ENCODE assay signal across 8 cellular contexts in genomic region chr11:96338910-96339703, GRCh38. TPM values are rescaled to one million over a fixed set of nuclear protein-coding genes. Genes with fewer than 3 reads are reported as not detected.
A peak's percentile ranks its signal among the peaks of the same experiment; 100 is the strongest.
DNase-seq lines count a peak whose midpoint lies in the region; TF ChIP-seq lines count a peak whose summit lies in the region.

No MANE protein-coding gene starts in this region.

- H3K4me3 ChIP-seq in GM12875 (ENCODE audit: low read depth, low read length) = peak overlapping the region; percentile 55

- no peak for TF ChIP-seq CTCF in GM12875 (IDR thresholded peaks at IDR 0.05; ENCODE audit: borderline replicate concordance, insufficient read depth, low read depth, low read length)

- intact Hi-C loops in head of caudate nucleus (cut with DNase I) = loop anchor here (10.0 kb wide), 1 partner anchor 74 kb away; no protein-coding TSS in a partner anchor
- intact Hi-C loops in posterior vena cava (cut with DNase I) = no loop called here

- peak; percentile 40 for DNase-seq in H4 (ENCODE audit: low spot score)
- peak; percentile 97 for DNase-seq in MV-4-11 (lab: John Stamatoyannopoulos, UW)
- peak; percentile 73 for DNase-seq in activated effector memory CD4-positive, alpha-beta T cell treated with anti-CD3 and anti-CD28 coated beads, Interleukin-2, amount 50 U/mL, for 16 hours
- peak; percentile 60 to 92 (median 80) for DNase-seq in head of caudate nucleus
- DNase-seq in posterior vena cava (ENCODE audit: low spot score) = peak; percentile 80
- no peak for DNase-seq in NCI-H510A (lab: John Stamatoyannopoulos, UW)
- DNase-seq in effector CD4-positive, alpha-beta T cell = no peak

RNA-seq across cellular contexts. Expression of gene MAML2, which starts 3.9 kb away (rescaled TPM):
- 2.3 and 4.3 TPM in 2 replicates for total RNA-seq in H4 (2014; rRNA removed; shearing (Covaris generic))
- total RNA-seq in posterior vena cava = 10 to 100 TPM; 13.1 to 16.2 TPM

RNA-seq across cellular contexts. Expression of gene CCDC82, which starts 50.6 kb away (rescaled TPM):
- total RNA-seq in H4 (2014; rRNA removed; shearing (Covaris generic)) = 5.5 and 8.5 TPM in 2 replicates
- total RNA-seq in posterior vena cava = 10 to 100 TPM; 28.5 to 41.1 TPM

RNA-seq across cellular contexts. Expression of gene JRKL, which starts 50.7 kb away (rescaled TPM):
- 4.1 and 4.6 TPM in 2 replicates for total RNA-seq in H4 (2014; rRNA removed; shearing (Covaris generic))
- 10 to 100 TPM; 10.1 to 13.9 TPM for total RNA-seq in posterior vena cava

Comparison
In these comparisons a context has a peak if more than half of its experiments do, and no peak if none do; other contexts are left out.
1. DNase-seq: peak in H4 (single experiment), MV-4-11 (single experiment), activated effector memory CD4-positive, alpha-beta T cell treated with anti-CD3 and anti-CD28 coated beads, Interleukin-2, amount 50 U/mL, for 16 hours (single experiment), head of caudate nucleus (42 of 42) and posterior vena cava (single experiment); none in NCI-H510A (single experiment) and effector CD4-positive, alpha-beta T cell (single experiment).